ENCODE assay signal across 8 cellular contexts in the genomic region with DNA sequence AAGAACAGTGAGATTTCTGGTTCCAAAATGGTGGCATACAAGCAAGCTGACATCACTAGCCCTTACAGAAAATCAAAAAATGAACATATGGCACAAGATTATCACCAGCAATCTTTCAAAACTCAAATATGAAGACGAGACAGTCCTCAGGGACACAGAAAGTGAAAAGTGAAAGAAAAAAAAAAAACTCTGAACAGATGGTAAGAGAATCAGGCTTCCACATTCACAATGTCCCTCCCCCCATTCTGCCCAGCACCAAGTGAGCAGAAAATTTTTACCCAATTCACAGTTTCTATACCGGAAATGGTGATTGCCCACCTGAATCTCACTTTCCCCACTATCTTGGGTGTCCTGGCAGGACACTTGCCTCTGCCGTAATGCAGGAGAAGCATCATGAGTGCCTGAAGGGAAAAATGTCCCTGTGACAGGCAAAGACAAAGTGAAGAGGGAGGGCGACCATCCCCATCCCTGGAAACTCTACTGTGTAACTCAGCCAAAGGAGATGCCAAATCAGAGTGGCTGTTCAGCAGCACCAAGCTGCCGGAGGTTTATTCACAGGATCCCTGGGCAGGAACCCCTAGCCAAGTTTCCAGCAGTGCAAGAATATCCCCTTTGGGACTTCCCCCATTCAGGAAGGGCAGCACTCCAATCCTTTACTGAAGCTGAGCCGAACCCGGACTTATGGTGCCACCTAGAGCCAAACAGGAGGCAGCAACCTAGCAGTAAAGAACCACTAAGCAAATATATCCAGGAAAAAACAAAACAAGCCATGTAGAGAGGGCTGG.
DNase-seq lines count a peak whose midpoint lies in the region; ATAC-seq, FAIRE-seq and TF ChIP-seq lines count a peak whose summit lies in the region.

No MANE protein-coding gene starts in this region.

- TF ChIP-seq POLR2A in spleen (IDR thresholded peaks at IDR 0.05): no peak

- no peak for TF ChIP-seq CTCF in spleen (IDR thresholded peaks at IDR 0.05 in 8 of 11, conservative IDR thresholded peaks at IDR 0.05 in 3 of 11)

- no peak overlapping the region for H3K4me3 Mint-ChIP-seq in activated T-cell treated with anti-CD3 and anti-CD28 coated beads, Interleukin-2, amount 50 U/mL, for 24 hours

- H3K4me1 Mint-ChIP-seq in activated T-cell treated with anti-CD3 and anti-CD28 coated beads, Interleukin-2, amount 50 U/mL, for 24 hours (ENCODE audit: low read depth): no peaks in the 10 kb centered on the region

- peaks cover 6% of the 10 kb centered on the region for H3K9me3 Mint-ChIP-seq in activated T-cell treated with anti-CD3 and anti-CD28 coated beads, Interleukin-2, amount 50 U/mL, for 24 hours

- H3K4me3 ChIP-seq in spleen: no peak overlapping the region

- H3K36me3 Mint-ChIP-seq in activated T-cell treated with anti-CD3 and anti-CD28 coated beads, Interleukin-2, amount 50 U/mL, for 24 hours (ENCODE audit: low read depth): no peaks in the 10 kb centered on the region

- no peak overlapping the region for H3K27ac ChIP-seq in spleen

- peak; percentile 90 for DNase-seq in DMS 273 (lab: John Stamatoyannopoulos, UW; ENCODE audit: unreplicated experiment)
- peak; percentile 23 for DNase-seq in NCI-H1105 (lab: John Stamatoyannopoulos, UW)
- peak; percentile 59 for DNase-seq in dermis blood vessel endothelial cell
- no peak for DNase-seq in GM19239 (ENCODE audit: insufficient read length, low spot score)
- no peak for DNase-seq in activated T-cell treated with anti-CD3 and anti-CD28 coated beads, Interleukin-2, amount 50 U/mL, for 24 hours
- no peak for DNase-seq in spleen
- no peak for DNase-seq in GOT3 (lab: John Stamatoyannopoulos, UW)

- H3K9me3 ChIP-seq in spleen: peaks cover 0 to 33% (median 14%) of the 10 kb centered on the region in 8 donors

- H3K36me3 ChIP-seq in spleen: no peaks in the 10 kb centered on the region

- no peaks in the 10 kb centered on the region for H3K27me3 ChIP-seq in spleen (replicated peaks in 1 of 7)

- peak; percentile 85 for ATAC-seq in GM21717 (IDR thresholded peaks at IDR 0.05; ENCODE audit: unreplicated experiment)

- peaks cover 7% of the 10 kb centered on the region for H3K27me3 Mint-ChIP-seq in activated T-cell treated with anti-CD3 and anti-CD28 coated beads, Interleukin-2, amount 50 U/mL, for 24 hours

- no peaks in the 10 kb centered on the region for H3K4me1 ChIP-seq in spleen

- 57 to 74% (median 72%) methylated on average over 7 of the region's 7 CpGs for WGBS in spleen, 5 donors

- no peak overlapping the region for H3K27ac Mint-ChIP-seq in activated T-cell treated with anti-CD3 and anti-CD28 coated beads, Interleukin-2, amount 50 U/mL, for 24 hours

- no peak for FAIRE-seq in GM19239 (lab: Jason Lieb, UNC)

- intact Hi-C loops in spleen (cut with DNase I; ENCODE audit: low total_unique reads): no loop called here

Comparison
In these comparisons a context has a peak if more than half of its experiments do, and no peak if none do; other contexts are left out.
1. DNase-seq: peak in DMS 273 (single experiment), NCI-H1105 (single experiment) and dermis blood vessel endothelial cell (single experiment); none in GM19239 (single experiment), activated T-cell treated with anti-CD3 and anti-CD28 coated beads, Interleukin-2, amount 50 U/mL, for 24 hours (single experiment), spleen (single experiment) and GOT3 (single experiment).